Comparison of ENCODE assay signal across 26 cellular contexts in the genomic region with DNA sequence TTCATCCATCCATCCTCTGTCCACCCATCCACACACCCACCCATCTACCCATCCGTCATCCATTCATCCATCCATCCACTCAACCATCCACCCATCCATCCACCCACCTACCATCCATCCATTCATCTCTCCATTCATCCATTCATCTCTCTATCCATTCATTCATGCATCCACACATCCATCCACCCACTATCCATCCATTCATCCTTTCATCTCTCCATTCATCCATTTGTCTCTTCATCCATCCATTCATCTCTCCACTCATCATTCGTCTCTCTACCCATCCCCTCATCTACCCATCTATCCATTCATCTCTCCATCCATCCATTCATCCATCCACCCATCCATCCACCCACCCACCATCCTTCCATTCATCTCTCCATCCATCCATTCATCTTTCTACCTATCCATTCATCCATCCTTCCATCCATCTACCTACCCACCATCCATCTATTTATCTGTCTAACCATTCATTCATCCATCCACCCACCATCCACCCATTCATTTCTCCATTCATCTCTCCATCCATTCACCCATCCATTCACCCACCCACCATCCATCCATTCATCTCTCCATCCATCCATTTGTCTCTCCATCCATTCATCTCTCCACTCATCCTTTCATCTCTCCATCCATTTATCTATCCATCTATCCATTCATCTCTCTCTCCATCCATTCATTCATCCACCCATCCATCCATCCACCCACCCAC.
"Had no signal": no experiment of that assay in that cellular context is flagged by ENCODE, and none has a peak within 500 bp of the region (broad histone marks: within the 10 kb centered on the region; RNA-seq: fewer than 3 reads in every experiment).

No MANE protein-coding gene starts in this region.

- H3K4me3 ChIP-seq: heart right ventricle, hepatocyte, left lung, lower lobe of right lung, ovary, right atrium auricular region, spleen, suprapubic skin, thoracic aorta, tibial artery, upper lobe of right lung, uterus had no signal

- H2AFZ ChIP-seq: hepatocyte had no signal

- H3K36me3 ChIP-seq: heart right ventricle, left lung, lower lobe of right lung, ovary, right atrium auricular region, spleen, suprapubic skin, thoracic aorta, tibial artery, upper lobe of right lung, uterus had no signal

- H3K4me1 ChIP-seq: heart right ventricle, left lung, lower lobe of right lung, right atrium auricular region, spleen, tibial artery, upper lobe of right lung, uterus had no signal

- H3K36me3 Mint-ChIP-seq: mesothelial cell of epicardium; natural killer cell; stimulated activated effector memory CD8-positive, alpha-beta T cell treated with anti-CD3 and anti-CD28 coated beads, Interleukin-12 subunit alpha, Interleukin-12 subunit beta, amount 100 ng/mL, for 72 hours had no signal

- H3K4me1 Mint-ChIP-seq: natural killer cell had no signal

- ATAC-seq: heart right ventricle; left colon; left lung; lower lobe of right lung; natural killer cell; sciatic nerve; stimulated activated effector memory CD8-positive, alpha-beta T cell treated with anti-CD3 and anti-CD28 coated beads, Interleukin-12 subunit alpha, Interleukin-12 subunit beta, amount 100 ng/mL, for 72 hours; upper lobe of right lung had no signal

- FAIRE-seq: small intestine had no signal

- H3K9me3 Mint-ChIP-seq: mesothelial cell of epicardium had no signal

- H3K9me3 ChIP-seq: heart right ventricle, lower lobe of right lung, ovary, right atrium auricular region, suprapubic skin, thoracic aorta, tibial artery, upper lobe of right lung, uterus had no signal

- H3K27ac ChIP-seq: heart right ventricle, hepatocyte, left lung, lower lobe of right lung, ovary, right atrium auricular region, spleen, suprapubic skin, thoracic aorta, tibial artery, upper lobe of right lung, uterus had no signal

- H3K27me3 Mint-ChIP-seq: stimulated activated naive CD8-positive, alpha-beta T cell treated with anti-CD3 and anti-CD28 coated beads, Interleukin-15, Interleukin-2, amounts not matched to agents 100 ng/mL and 50 ng/mL, for 24 hours had no signal

- H3K27ac Mint-ChIP-seq: mesothelial cell of epicardium; natural killer cell; progenitor cell of endocrine pancreas; stimulated activated effector memory CD8-positive, alpha-beta T cell treated with anti-CD3 and anti-CD28 coated beads, Interleukin-12 subunit alpha, Interleukin-12 subunit beta, amount 100 ng/mL, for 72 hours; stimulated activated naive CD8-positive, alpha-beta T cell treated with anti-CD3 and anti-CD28 coated beads, Interleukin-15, Interleukin-2, amounts not matched to agents 100 ng/mL and 50 ng/mL, for 24 hours had no signal

- DNase-seq: heart right ventricle; kidney glomerular epithelial cell; left colon; left lung; mesendoderm; naive B cell; natural killer cell; ovary; small intestine; spleen; stimulated activated CD4-positive, alpha-beta T cell treated with anti-CD3 and anti-CD28 coated beads, Interleukin-4, amount 100 ng/mL, for 24 hours; stimulated activated naive CD4-positive, alpha-beta T cell; tibial artery; trophoblast cell; upper lobe of right lung; uterus had no signal

- H3K79me2 ChIP-seq: hepatocyte had no signal

- H3K27me3 ChIP-seq: hepatocyte, ovary, right atrium auricular region, spleen, upper lobe of right lung, uterus had no signal

- H3K4me2 ChIP-seq: hepatocyte had no signal

- H3K4me3 Mint-ChIP-seq: mesothelial cell of epicardium; naive B cell; natural killer cell; stimulated activated effector memory CD8-positive, alpha-beta T cell treated with anti-CD3 and anti-CD28 coated beads, Interleukin-12 subunit alpha, Interleukin-12 subunit beta, amount 100 ng/mL, for 72 hours; stimulated activated naive CD8-positive, alpha-beta T cell treated with anti-CD3 and anti-CD28 coated beads, Interleukin-15, Interleukin-2, amounts not matched to agents 100 ng/mL and 50 ng/mL, for 24 hours had no signal
